Comparison of ENCODE assay signal across 17 cellular contexts in genomic region chr10:46292573-46293023, GRCh38. TPM values are rescaled to one million over a fixed set of nuclear protein-coding genes. Genes with fewer than 3 reads are reported as not detected.
DNase-seq lines count a peak whose midpoint lies in the region; ATAC-seq, FAIRE-seq and TF ChIP-seq lines count a peak whose summit lies in the region.
"Had no signal": no experiment of that assay in that cellular context is flagged by ENCODE, and none has a peak within 500 bp of the region (broad histone marks: within the 10 kb centered on the region; RNA-seq: fewer than 3 reads in every experiment).

No MANE protein-coding gene starts in this region.

- peaks cover 5% of the 10 kb centered on the region; the same call in 1 of the 2 replicates for H3K23me2 ChIP-seq in H1 (ENCODE audit: low read depth, low read length)

- no peak overlapping the region for H3K9ac ChIP-seq in H1 (replicated peaks in 1 of 4; ENCODE audit: extremely low read depth in 1 of 4, low read depth in 3 of 4, low read length in 3 of 4)
- peak overlapping the region; percentile 79 for H3K9ac ChIP-seq in neuronal stem cell (ENCODE audit: low read depth, low read length, poor library complexity)
- H3K9ac ChIP-seq: BLaER1 had no signal

- H3K27me3 ChIP-seq in H1 (replicated peaks in 1 of 4; ENCODE audit: control insufficient read depth in 3 of 4, extremely low read depth in 1 of 4, insufficient read depth in 3 of 4, low read length in 3 of 4), result no peaks in the 10 kb centered on the region; a peak in 1 of 7 replicates
- peaks cover 0 to 6% (median 0%) of the 10 kb centered on the region in 3 experiments for H3K27me3 ChIP-seq in neuronal stem cell (ENCODE audit: control insufficient read depth in 3 of 3, insufficient read depth in 3 of 3, low read depth in 1 of 3, low read length in 3 of 3)
- H3K27me3 ChIP-seq: BLaER1 had no signal

- in situ Hi-C loops in ACHN (cut with HindIII; ENCODE audit: low pct_ligation_motif_present, low pct_unique_long_range_greater_than_20kb, low sequenced_read_pairs), result no loop called here

- H3K79me1 ChIP-seq in H1 (ENCODE audit: low read depth, low read length) (no peaks in the 10 kb centered on the region), neuronal stem cell (ENCODE audit: low read depth, low read length) (no peaks in the 10 kb centered on the region)

- H3K4ac ChIP-seq in H1 (replicated peaks; ENCODE audit: insufficient read length, low read depth, low read length), result no peak overlapping the region
- H3K4ac ChIP-seq in neuronal stem cell (ENCODE audit: low read length), result no peak overlapping the region

- H2AK5ac ChIP-seq in H1 (ENCODE audit: low read depth, low read length) (peak overlapping the region; percentile 59; the same call in 1 of the 2 replicates), neuronal stem cell (ENCODE audit: low read depth, low read length) (no peak overlapping the region)

- H3K4me3 ChIP-seq in H1 (ENCODE audit: extremely low read depth in 1 of 4, insufficient read depth in 2 of 4, low read depth in 3 of 4, low read length in 4 of 4) (no peak overlapping the region), neuronal stem cell (ENCODE audit: low read length in 2 of 2) (no peak overlapping the region)
- H3K4me3 ChIP-seq: BLaER1 had no signal

- no peaks in the 10 kb centered on the region for H3K4me1 Mint-ChIP-seq in mesothelial cell of epicardium
- H3K4me1 Mint-ChIP-seq: CD8-positive, alpha-beta memory T cell had no signal

- H2BK15ac ChIP-seq in H1 (ENCODE audit: low read length) (no peak overlapping the region), neuronal stem cell (ENCODE audit: low read length) (no peak overlapping the region)

- no peak for TF ChIP-seq EP300 in H1 (IDR thresholded peaks at IDR 0.05; ENCODE audit: borderline replicate concordance in 1 of 2, low read depth in 2 of 2, low read length in 2 of 2)

- H3K79me2 ChIP-seq in H1 (ENCODE audit: control insufficient read depth in 1 of 2, insufficient read depth in 2 of 2, low read length in 2 of 2), result no peaks in the 10 kb centered on the region

- H2BK5ac ChIP-seq in H1 (ENCODE audit: low read depth, low read length), result 0 out of 2 replicates have a peak overlapping the region, but pooled peaks have one; percentile 50
- H2BK5ac ChIP-seq in neuronal stem cell (ENCODE audit: low read length), result no peak overlapping the region

- H4K8ac ChIP-seq in H1 (ENCODE audit: extremely low read depth, insufficient read depth, low read length) (no peak overlapping the region; the same call in 1 of the 2 replicates), neuronal stem cell (ENCODE audit: low read depth, low read length) (no peak overlapping the region)

- H3K4me2 ChIP-seq in H1 (ENCODE audit: insufficient read depth in 1 of 2, low read depth in 2 of 2, low read length in 2 of 2) (no peak overlapping the region), neuronal stem cell (ENCODE audit: insufficient read depth, low read length, poor library complexity, severe bottlenecking) (no peak overlapping the region)
- H3K4me2 ChIP-seq: BLaER1 had no signal

- intact Hi-C loops in cardiac septum (cut with DNase I) (no loop called here), Right ventricle myocardium inferior (cut with DNase I) (no loop called here)

- no peak for ATAC-seq in Right ventricle myocardium inferior

- no peak overlapping the region for H3K4me3 Mint-ChIP-seq in mesothelial cell of epicardium
- H3K4me3 Mint-ChIP-seq: CD8-positive, alpha-beta memory T cell had no signal

- H2AFZ ChIP-seq in H1 (ENCODE audit: low read length) (no peak overlapping the region), neuronal stem cell (ENCODE audit: low read length) (no peak overlapping the region)

- H3K27ac Mint-ChIP-seq in mesothelial cell of epicardium, result no peak overlapping the region

- no peak for TF ChIP-seq POLR2A in H1 (IDR thresholded peaks at IDR 0.05; ENCODE audit: control extremely low read depth in 1 of 2, low read depth in 2 of 2, low read length in 2 of 2)

- FAIRE-seq in H1 (lab: Jason Lieb, UNC), result no peak
- FAIRE-seq: RCC 7860 had no signal

- 84% methylated on average over 6 of the region's 6 CpGs; no CpG with 5 or more reads in 1 of the 2 experiments for WGBS in H1 (ENCODE audit: extremely low coverage in 1 of 2, insufficient coverage in 1 of 2, insufficient read length in 1 of 2, insufficient replicate concordance in 2 of 2, low coverage in 1 of 2, low lambda C conversion rate in 2 of 2, missing lambda C conversion rate in 1 of 2), 2 experiments
- no CpG with 5 or more reads among the region's 6 CpGs for WGBS in neuronal stem cell (ENCODE audit: extremely low coverage in 2 of 2, insufficient read length in 2 of 2, insufficient replicate concordance in 1 of 2), 2 donors

- no peak overlapping the region for H3K14ac ChIP-seq in H1 (ENCODE audit: insufficient read length)
- H3K14ac ChIP-seq in neuronal stem cell (ENCODE audit: low read length), result no peak overlapping the region

- H2BK20ac ChIP-seq in H1 (ENCODE audit: low read length), result no peak overlapping the region

- no peaks in the 10 kb centered on the region for H3K9me3 Mint-ChIP-seq in mesothelial cell of epicardium
- H3K9me3 Mint-ChIP-seq: CD8-positive, alpha-beta memory T cell had no signal

- no peaks in the 10 kb centered on the region for H3K36me3 Mint-ChIP-seq in mesothelial cell of epicardium
- H3K36me3 Mint-ChIP-seq: CD8-positive, alpha-beta memory T cell had no signal

- H3K4me1 ChIP-seq in H1 (replicated peaks in 1 of 4; ENCODE audit: control insufficient read depth in 3 of 4, insufficient read depth in 4 of 4, low read length in 3 of 4), result peaks cover 0 to 7% (median 2%) of the 10 kb centered on the region in 4 experiments; a peak in 1 of 7 replicates
- peaks cover 4 to 11% of the 10 kb centered on the region in 2 donors for H3K4me1 ChIP-seq in neuronal stem cell (ENCODE audit: control insufficient read depth in 2 of 2, insufficient read depth in 1 of 2, low read depth in 1 of 2, low read length in 2 of 2)

- POLR2A ChIA-PET in H1 (lab: Charles Lee; ENCODE audit: partially characterized antibody), result no interaction called here

- no peak for TF ChIP-seq CTCF in H1 (IDR thresholded peaks at IDR 0.05; ENCODE audit: control extremely low read depth in 1 of 3, insufficient read depth in 1 of 3, low read depth in 1 of 3, low read length in 3 of 3)
- TF ChIP-seq CTCF in mesothelial cell of epicardium (IDR thresholded peaks at IDR 0.05; ENCODE audit: unreplicated experiment), result no peak

- TF ChIP-seq RAD21 in H1 (IDR thresholded peaks at IDR 0.05 in 1 of 2, conservative IDR thresholded peaks at IDR 0.05 in 1 of 2; ENCODE audit: low read depth in 2 of 2, low read length in 2 of 2), result no peak

- no peak overlapping the region for H2BK120ac ChIP-seq in H1 (replicated peaks; ENCODE audit: low read depth, low read length)
- H2BK120ac ChIP-seq in neuronal stem cell (ENCODE audit: low read depth, low read length), result no peak overlapping the region

- H3K36me3 ChIP-seq in H1 (ENCODE audit: control insufficient read depth in 2 of 4, insufficient read depth in 4 of 4, low read length in 3 of 4) (no peaks in the 10 kb centered on the region), neuronal stem cell (replicated peaks in 1 of 2; ENCODE audit: control insufficient read depth in 2 of 2, insufficient read depth in 2 of 2, low read length in 2 of 2) (no peaks in the 10 kb centered on the region)
- H3K36me3 ChIP-seq: BLaER1 had no signal

- H3K23ac ChIP-seq in H1 (ENCODE audit: insufficient read length), result no peak overlapping the region
- no peak overlapping the region for H3K23ac ChIP-seq in neuronal stem cell (ENCODE audit: low read depth, low read length, poor library complexity)

- peak; percentile 71 for DNase-seq in cardiac septum (ENCODE audit: low spot score)
- no peak for DNase-seq in Right ventricle myocardium inferior (ENCODE audit: missing footprints)
- DNase-seq in H1 (ENCODE audit: low read depth in 1 of 2, low spot score in 2 of 2), result no peak
- DNase-seq in neuronal stem cell (ENCODE audit: low spot score), result no peak
- DNase-seq in hypothalamus (lab: John Stamatoyannopoulos, UW), result no peak
- no peak for DNase-seq in mesothelial cell of epicardium (ENCODE audit: low spot score in 2 of 2, unreplicated experiment in 2 of 2)
- no peak for DNase-seq in ACHN
- DNase-seq: NCI-H1417 treated with DMSO at 0.1 percent for 48 hours, NCI-H2029 treated with DMSO at 0.1 percent for 48 hours, NCI-H510A treated with DMSO at 0.1 percent for 48 hours, SHP77 treated with DMSO at 0.1 percent for 48 hours had no signal

- peaks cover 0 to 5% of the 10 kb centered on the region in 2 experiments for H4K20me1 ChIP-seq in H1 (replicated peaks in 1 of 2; ENCODE audit: control insufficient read depth in 1 of 2, insufficient read depth in 2 of 2, low read length in 2 of 2)
- H4K20me1 ChIP-seq: BLaER1 had no signal

- no peak overlapping the region for H3K27ac ChIP-seq in H1 (ENCODE audit: low read depth, low read length)
- H3K27ac ChIP-seq in neuronal stem cell (replicated peaks; ENCODE audit: low read length), result no peak overlapping the region
- H3K27ac ChIP-seq: BLaER1 had no signal

- H4K5ac ChIP-seq in H1 (ENCODE audit: insufficient read length, low read depth, low read length), result no peak overlapping the region

- H3K27me3 Mint-ChIP-seq in mesothelial cell of epicardium (ENCODE audit: low read depth), result no peaks in the 10 kb centered on the region

- CTCF ChIA-PET in H1 (lab: Charles Lee; ENCODE audit: partially characterized antibody), result interaction anchor here (0.9 to 2.1 kb wide), 2 partner anchors 24 to 1088 kb away, joined by 3 to 4 read pairs; no protein-coding TSS in a partner anchor

- H2BK12ac ChIP-seq in H1 (ENCODE audit: low read depth, low read length), result no peak overlapping the region
- H2BK12ac ChIP-seq in neuronal stem cell (ENCODE audit: low read length), result no peak overlapping the region

- H3K18ac ChIP-seq in H1 (ENCODE audit: extremely low read depth, low read length) (no peak overlapping the region), neuronal stem cell (ENCODE audit: low read length) (no peak overlapping the region)

- H3K56ac ChIP-seq in H1 (replicated peaks; ENCODE audit: insufficient read length, low read depth, low read length), result no peak overlapping the region

- H4K91ac ChIP-seq in H1 (replicated peaks; ENCODE audit: insufficient read length, low read length) (no peak overlapping the region), neuronal stem cell (ENCODE audit: low read depth, low read length, poor library complexity) (no peak overlapping the region)

- no peaks in the 10 kb centered on the region for H3K9me3 ChIP-seq in H1 (ENCODE audit: insufficient read depth in 2 of 2, low read depth in 1 of 2, low read length in 1 of 2)
- H3K9me3 ChIP-seq in neuronal stem cell (replicated peaks in 1 of 2; ENCODE audit: control insufficient read depth in 2 of 2, insufficient read depth in 1 of 2, low read depth in 1 of 2, low read length in 2 of 2), result peaks cover 0 to 3% of the 10 kb centered on the region in 2 donors
- H3K9me3 ChIP-seq: BLaER1 had no signal

RNA-seq across cellular contexts. Expression of gene ANTXRL, which starts 5.8 kb away (rescaled TPM):
- total RNA-seq in cardiac septum, result not detected
- not detected for total RNA-seq in Right ventricle myocardium inferior
- not detected in 2 replicates for total RNA-seq in H1 (2021; fragmentation: NEBNext Ultra II Directional; extraction: Animal tissue kit (Norgen Biotek cat#: 25700))
- not detected in 2 replicates for polyA plus RNA-seq in H1 (2011; rRNA removed)
- not detected for polyA plus RNA-seq in H1 (2011; cell fraction: cytosol; rRNA removed)
- polyA plus RNA-seq in H1 (2011; cell fraction: nucleus; rRNA removed), result not detected
- not detected in 4 replicates for polyA plus RNA-seq in H1 (2012, experiment 1 of 2)
- not detected for polyA plus RNA-seq in H1 (2012, experiment 2 of 2)
- polyA plus RNA-seq in H1 (2013, experiment 1 of 2), result not detected
- not detected for polyA plus RNA-seq in H1 (2013, experiment 2 of 2)
- not detected in 2 replicates for polyA minus RNA-seq in H1 (2011; rRNA and poly(A)+ RNA removed)
- not detected for polyA minus RNA-seq in H1 (2011; cell fraction: cytosol; rRNA and poly(A)+ RNA removed)
- polyA minus RNA-seq in H1 (2011; cell fraction: nucleus; rRNA and poly(A)+ RNA removed), result not detected
- not detected for polyA plus RNA-seq in neuronal stem cell (2013, experiment 1 of 2)
- not detected for polyA plus RNA-seq in neuronal stem cell (2013, experiment 2 of 2)
- total RNA-seq in mesothelial cell of epicardium, result not detected in 3 replicates
- total RNA-seq: CD8-positive, alpha-beta memory T cell; Daoy; H4; LHCN-M2 had no signal
- polyA plus RNA-seq: CD8-positive, alpha-beta memory T cell had no signal
